In genomic region chr12:51270847-51271518, GRCh38 we compare ENCODE assay signal across 8 cellular contexts. TPM values are rescaled to one million over a fixed set of nuclear protein-coding genes. Genes with fewer than 3 reads are reported as not detected.
DNase-seq lines count a peak whose midpoint lies in the region; ATAC-seq and TF ChIP-seq lines count a peak whose summit lies in the region.

No MANE protein-coding gene starts in this region.

- H3K36me3 ChIP-seq in BE2C = no peaks in the 10 kb centered on the region
- no peaks in the 10 kb centered on the region for H3K36me3 ChIP-seq in iPS-18a (ENCODE audit: control insufficient read depth, low read depth, low read length)

- peak; percentile 47 for ATAC-seq in activated naive CD8-positive, alpha-beta T cell treated with anti-CD3 and anti-CD28 coated beads, Interleukin-2, amount 50 U/mL, for 24 hours
- peak; percentile 68 for ATAC-seq in stimulated activated effector memory CD8-positive, alpha-beta T cell treated with anti-CD3 and anti-CD28 coated beads, Interleukin-12 subunit alpha, Interleukin-12 subunit beta, amount 100 ng/mL, for 72 hours
- ATAC-seq in HG02973 (IDR thresholded peaks at IDR 0.05; ENCODE audit: unreplicated experiment) (no peak), HG03342 (IDR thresholded peaks at IDR 0.05; ENCODE audit: unreplicated experiment) (no peak)

- H3K27ac ChIP-seq in iPS-18a (ENCODE audit: low read length) = no peak overlapping the region

- H3K9me3 ChIP-seq in BE2C (no peaks in the 10 kb centered on the region), iPS-18a (ENCODE audit: control insufficient read depth, low read depth, low read length) (no peaks in the 10 kb centered on the region)

- peaks cover 16% of the 10 kb centered on the region for H3K4me1 Mint-ChIP-seq in activated naive CD8-positive, alpha-beta T cell treated with anti-CD3 and anti-CD28 coated beads, Interleukin-2, amount 50 U/mL, for 24 hours
- H3K4me1 Mint-ChIP-seq in stimulated activated effector memory CD8-positive, alpha-beta T cell treated with anti-CD3 and anti-CD28 coated beads, Interleukin-12 subunit alpha, Interleukin-12 subunit beta, amount 100 ng/mL, for 72 hours = peaks cover 20% of the 10 kb centered on the region

- no peak for DNase-seq in BE2C
- peak; percentile 83 for DNase-seq in HT-29 (ENCODE audit: low spot score)
- no peak for DNase-seq in activated naive CD8-positive, alpha-beta T cell treated with anti-CD3 and anti-CD28 coated beads, Interleukin-2, amount 50 U/mL, for 24 hours
- DNase-seq in stimulated activated effector memory CD8-positive, alpha-beta T cell treated with anti-CD3 and anti-CD28 coated beads, Interleukin-12 subunit alpha, Interleukin-12 subunit beta, amount 100 ng/mL, for 72 hours (ENCODE audit: low spot score in 2 of 2) = no peak
- DNase-seq in mesenteric fat pad (ENCODE audit: low spot score) = no peak

- no peaks in the 10 kb centered on the region for H3K36me3 Mint-ChIP-seq in activated naive CD8-positive, alpha-beta T cell treated with anti-CD3 and anti-CD28 coated beads, Interleukin-2, amount 50 U/mL, for 24 hours (ENCODE audit: low read depth)
- H3K36me3 Mint-ChIP-seq in stimulated activated effector memory CD8-positive, alpha-beta T cell treated with anti-CD3 and anti-CD28 coated beads, Interleukin-12 subunit alpha, Interleukin-12 subunit beta, amount 100 ng/mL, for 72 hours = no peaks in the 10 kb centered on the region

- H3K9ac ChIP-seq in iPS-18a (ENCODE audit: low read length) = peak overlapping the region; percentile 24

- H3K27me3 Mint-ChIP-seq in activated naive CD8-positive, alpha-beta T cell treated with anti-CD3 and anti-CD28 coated beads, Interleukin-2, amount 50 U/mL, for 24 hours = peaks cover 8% of the 10 kb centered on the region

- H3K4me1 ChIP-seq in BE2C (no peaks in the 10 kb centered on the region), iPS-18a (ENCODE audit: control insufficient read depth, low read depth, low read length) (peaks cover 4% of the 10 kb centered on the region)

- H3K27me3 ChIP-seq in BE2C (no peaks in the 10 kb centered on the region), iPS-18a (ENCODE audit: control insufficient read depth, insufficient read depth, low read length) (peaks cover 26% of the 10 kb centered on the region)

- no peak for TF ChIP-seq CTCF in BE2C (IDR thresholded peaks at IDR 0.05; ENCODE audit: low read depth, low read length)

- peak overlapping the region; percentile 75 for H3K4me3 ChIP-seq in BE2C (ENCODE audit: low read depth, low read length)
- H3K4me3 ChIP-seq in iPS-18a (ENCODE audit: low read length) = peak overlapping the region; percentile 53

- H3K4me3 Mint-ChIP-seq in activated naive CD8-positive, alpha-beta T cell treated with anti-CD3 and anti-CD28 coated beads, Interleukin-2, amount 50 U/mL, for 24 hours = peak overlapping the region; percentile 84
- peak overlapping the region; percentile 91 for H3K4me3 Mint-ChIP-seq in stimulated activated effector memory CD8-positive, alpha-beta T cell treated with anti-CD3 and anti-CD28 coated beads, Interleukin-12 subunit alpha, Interleukin-12 subunit beta, amount 100 ng/mL, for 72 hours

- H3K27ac Mint-ChIP-seq in activated naive CD8-positive, alpha-beta T cell treated with anti-CD3 and anti-CD28 coated beads, Interleukin-2, amount 50 U/mL, for 24 hours = peak overlapping the region; percentile 77
- H3K27ac Mint-ChIP-seq in stimulated activated effector memory CD8-positive, alpha-beta T cell treated with anti-CD3 and anti-CD28 coated beads, Interleukin-12 subunit alpha, Interleukin-12 subunit beta, amount 100 ng/mL, for 72 hours = peak overlapping the region; percentile 79

- no peaks in the 10 kb centered on the region for H3K9me3 Mint-ChIP-seq in activated naive CD8-positive, alpha-beta T cell treated with anti-CD3 and anti-CD28 coated beads, Interleukin-2, amount 50 U/mL, for 24 hours
- no peaks in the 10 kb centered on the region for H3K9me3 Mint-ChIP-seq in stimulated activated effector memory CD8-positive, alpha-beta T cell treated with anti-CD3 and anti-CD28 coated beads, Interleukin-12 subunit alpha, Interleukin-12 subunit beta, amount 100 ng/mL, for 72 hours

RNA-seq across cellular contexts. Expression of gene SMAGP, which starts 0.8 kb away (rescaled TPM):
- 5.8 TPM for polyA plus RNA-seq in BE2C (2012; ENCODE audit: insufficient read depth, insufficient read length, low read depth)
- 93.2 and 125 TPM in 2 replicates for total RNA-seq in HT-29 (2014; rRNA removed; shearing (Covaris generic))
- total RNA-seq in mesenteric fat pad = 10.1 TPM

RNA-seq across cellular contexts. Expression of gene DAZAP2, which starts 32.4 kb away (rescaled TPM):
- polyA plus RNA-seq in BE2C (2012; ENCODE audit: insufficient read depth, insufficient read length, low read depth) = 320 TPM
- total RNA-seq in HT-29 (2014; rRNA removed; shearing (Covaris generic)) = 174 and 187 TPM in 2 replicates
- 159 TPM for total RNA-seq in mesenteric fat pad

RNA-seq across cellular contexts. Expression of gene BIN2, which starts 53.0 kb away (rescaled TPM):
- polyA plus RNA-seq in BE2C (2012; ENCODE audit: insufficient read depth, insufficient read length, low read depth) = not detected
- total RNA-seq in HT-29 (2014; rRNA removed; shearing (Covaris generic)) = 0.42 and 0.56 TPM in 2 replicates
- total RNA-seq in mesenteric fat pad = 14.4 TPM

RNA-seq across cellular contexts. Expression of gene POU6F1, which starts 53.1 kb away (rescaled TPM):
- 13.6 TPM for polyA plus RNA-seq in BE2C (2012; ENCODE audit: insufficient read depth, insufficient read length, low read depth)
- 0.05 TPM in 1 of 2 replicates, not detected in the other for total RNA-seq in HT-29 (2014; rRNA removed; shearing (Covaris generic))
- 14.8 TPM for total RNA-seq in mesenteric fat pad

Comparison
In these comparisons a context has a peak if more than half of its experiments do, and no peak if none do; other contexts are left out.
1. ATAC-seq: peak in activated naive CD8-positive, alpha-beta T cell treated with anti-CD3 and anti-CD28 coated beads, Interleukin-2, amount 50 U/mL, for 24 hours (single experiment) and stimulated activated effector memory CD8-positive, alpha-beta T cell treated with anti-CD3 and anti-CD28 coated beads, Interleukin-12 subunit alpha, Interleukin-12 subunit beta, amount 100 ng/mL, for 72 hours (single experiment); none in HG02973 (single experiment) and HG03342 (single experiment).